1 cellular context compared by ENCODE assay signal in genomic region chr6:56963043-56963442, GRCh38.
TF ChIP-seq lines count a peak whose summit lies in the region.

No MANE protein-coding gene starts in this region.

TF ChIP-seq in GM23338, 12 proteins besides CTCF, POLR2A, EP300 and RAD21:
- TF ChIP-seq ZNF462 (CRISPR knock-in tag; IDR thresholded peaks at IDR 0.05): 0 out of 2 replicates have a peak, but pooled peaks have one; percentile 33
- no peak for TF ChIP-seq ETS1 (IDR thresholded peaks at IDR 0.05)
